ENCODE assay signal across 1 cellular context in the genomic region with DNA sequence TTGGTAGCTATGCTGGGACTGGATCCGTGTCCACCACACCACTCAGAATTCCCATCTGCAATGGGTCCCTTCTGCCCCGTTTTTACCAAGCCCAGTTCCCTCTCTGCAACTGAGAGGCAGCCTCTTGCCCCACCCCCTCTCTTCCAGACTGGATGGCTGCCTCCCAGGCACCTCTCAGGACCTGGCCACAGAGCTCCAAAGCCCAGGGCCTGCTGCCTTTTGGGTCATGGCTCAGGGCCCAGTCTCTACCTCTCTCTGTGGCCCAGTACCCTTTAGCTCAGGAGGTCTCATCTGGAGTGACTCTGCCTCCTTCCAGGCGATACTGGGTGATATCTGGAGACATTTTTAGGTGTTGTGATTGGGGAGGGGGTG.
TF ChIP-seq lines count a peak whose summit lies in the region.

No MANE protein-coding gene starts in this region.

TF ChIP-seq in HepG2, 621 proteins besides CTCF, POLR2A, EP300 and RAD21:
- TF ChIP-seq, protein P1, sequence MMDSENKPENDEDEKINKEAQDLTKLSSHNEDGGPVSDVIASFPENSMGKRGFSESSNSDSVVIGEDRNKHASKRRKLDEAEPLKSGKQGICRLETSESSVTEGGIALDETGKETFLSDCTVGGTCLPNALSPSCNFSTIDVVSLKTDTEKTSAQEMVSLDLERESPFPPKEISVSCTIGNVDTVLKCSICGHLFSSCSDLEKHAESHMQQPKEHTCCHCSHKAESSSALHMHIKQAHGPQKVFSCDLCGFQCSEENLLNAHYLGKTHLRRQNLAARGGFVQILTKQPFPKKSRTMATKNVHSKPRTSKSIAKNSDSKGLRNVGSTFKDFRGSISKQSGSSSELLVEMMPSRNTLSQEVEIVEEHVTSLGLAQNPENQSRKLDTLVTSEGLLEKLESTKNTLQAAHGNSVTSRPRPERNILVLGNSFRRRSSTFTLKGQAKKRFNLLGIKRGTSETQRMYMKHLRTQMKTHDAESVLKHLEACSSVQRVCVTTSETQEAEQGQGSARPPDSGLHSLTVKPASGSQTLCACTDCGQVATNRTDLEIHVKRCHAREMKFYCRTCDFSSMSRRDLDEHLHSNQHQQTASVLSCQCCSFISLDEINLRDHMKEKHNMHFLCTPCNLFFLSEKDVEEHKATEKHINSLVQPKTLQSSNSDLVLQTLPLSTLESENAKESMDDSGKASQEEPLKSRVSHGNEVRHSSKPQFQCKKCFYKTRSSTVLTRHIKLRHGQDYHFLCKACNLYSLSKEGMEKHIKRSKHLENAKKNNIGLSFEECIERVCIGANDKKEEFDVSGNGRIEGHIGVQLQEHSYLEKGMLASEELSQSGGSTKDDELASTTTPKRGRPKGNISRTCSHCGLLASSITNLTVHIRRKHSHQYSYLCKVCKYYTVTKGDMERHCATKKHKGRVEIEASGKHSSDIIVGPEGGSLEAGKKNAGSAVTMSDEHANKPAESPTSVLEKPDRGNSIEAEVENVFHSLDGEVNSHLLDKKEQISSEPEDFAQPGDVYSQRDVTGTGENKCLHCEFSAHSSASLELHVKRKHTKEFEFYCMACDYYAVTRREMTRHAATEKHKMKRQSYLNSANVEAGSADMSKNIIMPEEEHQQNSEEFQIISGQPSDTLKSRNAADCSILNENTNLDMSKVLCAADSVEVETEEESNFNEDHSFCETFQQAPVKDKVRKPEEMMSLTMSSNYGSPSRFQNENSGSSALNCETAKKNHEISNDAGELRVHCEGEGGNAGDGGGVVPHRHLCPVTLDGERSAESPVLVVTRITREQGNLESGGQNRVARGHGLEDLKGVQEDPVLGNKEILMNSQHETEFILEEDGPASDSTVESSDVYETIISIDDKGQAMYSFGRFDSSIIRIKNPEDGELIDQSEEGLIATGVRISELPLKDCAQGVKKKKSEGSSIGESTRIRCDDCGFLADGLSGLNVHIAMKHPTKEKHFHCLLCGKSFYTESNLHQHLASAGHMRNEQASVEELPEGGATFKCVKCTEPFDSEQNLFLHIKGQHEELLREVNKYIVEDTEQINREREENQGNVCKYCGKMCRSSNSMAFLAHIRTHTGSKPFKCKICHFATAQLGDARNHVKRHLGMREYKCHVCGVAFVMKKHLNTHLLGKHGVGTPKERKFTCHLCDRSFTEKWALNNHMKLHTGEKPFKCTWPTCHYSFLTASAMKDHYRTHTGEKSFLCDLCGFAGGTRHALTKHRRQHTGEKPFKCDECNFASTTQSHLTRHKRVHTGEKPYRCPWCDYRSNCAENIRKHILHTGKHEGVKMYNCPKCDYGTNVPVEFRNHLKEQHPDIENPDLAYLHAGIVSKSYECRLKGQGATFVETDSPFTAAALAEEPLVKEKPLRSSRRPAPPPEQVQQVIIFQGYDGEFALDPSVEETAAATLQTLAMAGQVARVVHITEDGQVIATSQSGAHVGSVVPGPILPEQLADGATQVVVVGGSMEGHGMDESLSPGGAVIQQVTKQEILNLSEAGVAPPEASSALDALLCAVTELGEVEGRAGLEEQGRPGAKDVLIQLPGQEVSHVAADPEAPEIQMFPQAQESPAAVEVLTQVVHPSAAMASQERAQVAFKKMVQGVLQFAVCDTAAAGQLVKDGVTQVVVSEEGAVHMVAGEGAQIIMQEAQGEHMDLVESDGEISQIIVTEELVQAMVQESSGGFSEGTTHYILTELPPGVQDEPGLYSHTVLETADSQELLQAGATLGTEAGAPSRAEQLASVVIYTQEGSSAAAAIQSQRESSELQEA (CRISPR knock-in tag; IDR thresholded peaks at IDR 0.05; ENCODE audit: not compliant biosample characterization) = peak; percentile 4
- 0 out of 2 replicates have a peak, but pooled peaks have one; percentile 32 for TF ChIP-seq MYNN (CRISPR knock-in tag; IDR thresholded peaks at IDR 0.05; ENCODE audit: low read depth)
- TF ChIP-seq POLR2AphosphoS2 (IDR thresholded peaks at IDR 0.05; ENCODE audit: low read depth, low read length) = no peak
- no peak for TF ChIP-seq TBP (CRISPR knock-in tag; IDR thresholded peaks at IDR 0.05)
